In genomic region chr20:36865076-36865860, GRCh38 we compare ENCODE assay signal across 12 cellular contexts. TPM values are rescaled to one million over a fixed set of nuclear protein-coding genes. Genes with fewer than 3 reads are reported as not detected.
DNase-seq lines count a peak whose midpoint lies in the region; ATAC-seq and TF ChIP-seq lines count a peak whose summit lies in the region.
"Had no signal": no experiment of that assay in that cellular context is flagged by ENCODE, and none has a peak within 500 bp of the region (broad histone marks: within the 10 kb centered on the region; RNA-seq: fewer than 3 reads in every experiment).

No MANE protein-coding gene starts in this region.

- peak overlapping the region; percentile 70 for H3K4me3 Mint-ChIP-seq in activated CD4-positive, alpha-beta T cell treated with anti-CD3 and anti-CD28 coated beads for 36 hours
- peak overlapping the region; percentile 87 to 88 for H3K4me3 Mint-ChIP-seq in stimulated activated naive CD8-positive, alpha-beta T cell treated with anti-CD3 and anti-CD28 coated beads, Interleukin-15, amount 100 ng/mL, for 72 hours

- no peak overlapping the region for H3K27ac Mint-ChIP-seq in activated CD4-positive, alpha-beta T cell treated with anti-CD3 and anti-CD28 coated beads for 36 hours
- H3K27ac Mint-ChIP-seq in stimulated activated naive CD8-positive, alpha-beta T cell treated with anti-CD3 and anti-CD28 coated beads, Interleukin-15, amount 100 ng/mL, for 72 hours: peak overlapping the region in 1 of 2 donors; percentile 8

- H3K79me2 ChIP-seq in OCI-LY7 (ENCODE audit: insufficient read depth, low read depth, low read length): no peaks in the 10 kb centered on the region

- no peak overlapping the region for H3K27ac ChIP-seq in OCI-LY7 (ENCODE audit: low read depth, low read length, poor library complexity, severe bottlenecking)
- H3K27ac ChIP-seq in esophagus squamous epithelium: peak overlapping the region in 3 of 4 donors; percentile 49 to 96 (median 76)

- H3K4me1 Mint-ChIP-seq in activated CD4-positive, alpha-beta T cell treated with anti-CD3 and anti-CD28 coated beads for 36 hours: peaks cover 5% of the 10 kb centered on the region
- peaks cover 15% of the 10 kb centered on the region for H3K4me1 Mint-ChIP-seq in stimulated activated naive CD8-positive, alpha-beta T cell treated with anti-CD3 and anti-CD28 coated beads, Interleukin-15, amount 100 ng/mL, for 72 hours

- CTCF ChIA-PET in activated CD4-positive, alpha-beta T cell treated with anti-CD3 and anti-CD28 coated beads for 36 hours (lab: Charles Lee): interaction anchor here (0.9 kb wide), 1 partner anchor 57 kb away, joined by 3 read pairs; no protein-coding TSS in a partner anchor
- CTCF ChIA-PET in OCI-LY7 (lab: Charles Lee; ENCODE audit: unreplicated experiment): interaction anchor here (0.6 kb wide), 1 partner anchor 28 kb away, joined by 4 read pairs; no protein-coding TSS in a partner anchor

- whole genome bisulfite sequencing in esophagus squamous epithelium, 2 donors: 66 to 82% methylated on average over 3 to 4 of the region's 9 CpGs

- peaks cover 41% of the 10 kb centered on the region for H3K4me1 ChIP-seq in OCI-LY7 (ENCODE audit: insufficient read depth, low read length, poor library complexity, severe bottlenecking)
- H3K4me1 ChIP-seq in esophagus squamous epithelium: peaks cover 22 to 36% (median 24%) of the 10 kb centered on the region in 3 donors

- ATAC-seq in activated CD4-positive, alpha-beta T cell treated with anti-CD3 and anti-CD28 coated beads for 36 hours: no peak
- no peak for ATAC-seq in stimulated activated naive CD8-positive, alpha-beta T cell treated with anti-CD3 and anti-CD28 coated beads, Interleukin-15, amount 100 ng/mL, for 72 hours

- intact Hi-C loops in activated CD4-positive, alpha-beta T cell treated with anti-CD3 and anti-CD28 coated beads for 36 hours (cut with DNase I, micrococcal nuclease): no loop called here
- intact Hi-C loops in OCI-LY7 (cut with micrococcal nuclease; ENCODE audit: unreplicated experiment) (no loop called here), esophagus squamous epithelium (cut with DNase I) (loop anchor here (10.0 kb wide), 1 partner anchor 250 kb away; no protein-coding TSS in a partner anchor)

- no peak overlapping the region; the same call in 1 of the 2 replicates for H2AFZ ChIP-seq in OCI-LY7 (ENCODE audit: low read length)

- no peak for TF ChIP-seq POLR2A in esophagus squamous epithelium (IDR thresholded peaks at IDR 0.05)

- BruUV-seq in OCI-LY7 (replicated peaks; lab: Mats Ljungman, UMichigan): no TSS peak

- no peaks in the 10 kb centered on the region for H3K27me3 ChIP-seq in esophagus squamous epithelium

- no peak overlapping the region for H3K4me3 ChIP-seq in OCI-LY7 (ENCODE audit: low read depth, low read length, poor library complexity, severe bottlenecking)
- peak overlapping the region in 1 of 4 donors; percentile 61 for H3K4me3 ChIP-seq in esophagus squamous epithelium

- H3K9me3 ChIP-seq in OCI-LY7 (ENCODE audit: low read length) (no peaks in the 10 kb centered on the region), esophagus squamous epithelium (no peaks in the 10 kb centered on the region)

- no peaks in the 10 kb centered on the region for H3K9me3 Mint-ChIP-seq in activated CD4-positive, alpha-beta T cell treated with anti-CD3 and anti-CD28 coated beads for 36 hours (ENCODE audit: low read depth)
- no peaks in the 10 kb centered on the region for H3K9me3 Mint-ChIP-seq in stimulated activated naive CD8-positive, alpha-beta T cell treated with anti-CD3 and anti-CD28 coated beads, Interleukin-15, amount 100 ng/mL, for 72 hours

- POLR2A ChIA-PET in activated CD4-positive, alpha-beta T cell treated with anti-CD3 and anti-CD28 coated beads for 36 hours (lab: Charles Lee): interaction anchor here (0.6 to 0.7 kb wide), 2 partner anchors 11 to 768 kb away, joined by 3 to 6 read pairs; no protein-coding TSS in a partner anchor
- POLR2A ChIA-PET in OCI-LY7 (lab: Charles Lee): interaction anchor here (0.5 to 1.5 kb wide), 4 partner anchors 16 to 137 kb away, joined by 3 read pairs; no protein-coding TSS in a partner anchor

- H3K36me3 ChIP-seq in OCI-LY7 (ENCODE audit: insufficient read depth, low read length): no peaks in the 10 kb centered on the region
- peaks cover 0 to 6% (median 0%) of the 10 kb centered on the region in 3 donors for H3K36me3 ChIP-seq in esophagus squamous epithelium

- H3K4me2 ChIP-seq in OCI-LY7 (ENCODE audit: low read length): peak overlapping the region; percentile 46; the same call in 1 of the 2 replicates

- H4K20me1 ChIP-seq in OCI-LY7 (ENCODE audit: insufficient read depth, low read length): no peaks in the 10 kb centered on the region

- no peak for DNase-seq in activated CD4-positive, alpha-beta T cell treated with anti-CD3 and anti-CD28 coated beads for 36 hours
- no peak for DNase-seq in activated CD4-positive, alpha-beta T cell treated with anti-CD3 and anti-CD28 coated beads, Interleukin-2, amount 50 U/mL, for 1 hour
- DNase-seq in OCI-LY7 (ENCODE audit: low spot score) (no peak), esophagus squamous epithelium (lab: John Stamatoyannopoulos, UW) (no peak), NCI-H2171 (lab: John Stamatoyannopoulos, UW) (no peak), H4 (ENCODE audit: low spot score) (no peak)
- DNase-seq in stimulated activated naive CD8-positive, alpha-beta T cell treated with anti-CD3 and anti-CD28 coated beads, Interleukin-15, amount 100 ng/mL, for 72 hours: no peak
- DNase-seq in activated CD4-positive, CD25-positive, alpha-beta regulatory T cell (lab: John Stamatoyannopoulos, UW): no peak
- DNase-seq: stimulated activated CD4-positive, alpha-beta T cell treated with anti-CD3 and anti-CD28 coated beads, Interleukin-15, amount 100 ng/mL, for 24 hours had no signal

- H3K9me2 ChIP-seq in OCI-LY7 (ENCODE audit: insufficient read depth, low read length): no peaks in the 10 kb centered on the region

- TF ChIP-seq CTCF in OCI-LY7 (conservative IDR thresholded peaks at IDR 0.05; ENCODE audit: low read length): no peak
- TF ChIP-seq CTCF in esophagus squamous epithelium (IDR thresholded peaks at IDR 0.05): no peak

- no peaks in the 10 kb centered on the region for H3K36me3 Mint-ChIP-seq in activated CD4-positive, alpha-beta T cell treated with anti-CD3 and anti-CD28 coated beads for 36 hours (ENCODE audit: low read depth)

- peaks cover 21% of the 10 kb centered on the region for H3K27me3 Mint-ChIP-seq in activated CD4-positive, alpha-beta T cell treated with anti-CD3 and anti-CD28 coated beads for 36 hours
- H3K27me3 Mint-ChIP-seq in stimulated activated naive CD8-positive, alpha-beta T cell treated with anti-CD3 and anti-CD28 coated beads, Interleukin-15, amount 100 ng/mL, for 72 hours: peaks cover 29% of the 10 kb centered on the region

RNA-seq across cellular contexts. Expression of gene TLDC2, which starts 10.7 kb away (rescaled TPM):
- total RNA-seq in activated CD4-positive, alpha-beta T cell treated with anti-CD3 and anti-CD28 coated beads for 36 hours: not detected
- 0.18 TPM in 1 of 2 replicates, not detected in the other for total RNA-seq in OCI-LY7 (2014; rRNA removed; shearing (Covaris generic))
- total RNA-seq in OCI-LY7 (2022): not detected in 2 replicates
- 1 to 10 TPM in 1 of 4 donors, under 1 TPM in 1, not detected in 2; 0.53 to 1.1 TPM for total RNA-seq in esophagus squamous epithelium
- not detected in 2 replicates for total RNA-seq in H4 (2014; rRNA removed; shearing (Covaris generic))
- total RNA-seq: fibroblast of villous mesenchyme, M059J, mesenteric fat pad had no signal
